1 cellular context compared by ENCODE assay signal in genomic region chr20:5156670-5157448, GRCh38.
TF ChIP-seq lines count a peak whose summit lies in the region.

No MANE protein-coding gene starts in this region.

TF ChIP-seq in K562, 482 proteins besides CTCF, POLR2A, EP300 and RAD21:
- no peak for TF ChIP-seq SRSF3 (IDR thresholded peaks at IDR 0.05; ENCODE audit: insufficient read depth, low read length)
- TF ChIP-seq VEZF1 (CRISPR knock-in tag; IDR thresholded peaks at IDR 0.05): no peak
- no peak for TF ChIP-seq ZNF830 (CRISPR knock-in tag; IDR thresholded peaks at IDR 0.05)
- TF ChIP-seq TAF1 (IDR thresholded peaks at IDR 0.05; ENCODE audit: control insufficient read depth, extremely low read depth, insufficient read depth, low read length, severe bottlenecking): no peak
- TF ChIP-seq ZBTB8A (IDR thresholded peaks at IDR 0.05; ENCODE audit: partially characterized antibody): no peak
